ENCODE assay signal across 9 cellular contexts in genomic region chr1:100834779-100835645, GRCh38. TPM values are rescaled to one million over a fixed set of nuclear protein-coding genes. Genes with fewer than 3 reads are reported as not detected.
DNase-seq lines count a peak whose midpoint lies in the region; ATAC-seq, FAIRE-seq and TF ChIP-seq lines count a peak whose summit lies in the region.
"Had no signal": no experiment of that assay in that cellular context is flagged by ENCODE, and none has a peak within 500 bp of the region (broad histone marks: within the 10 kb centered on the region; RNA-seq: fewer than 3 reads in every experiment).

No MANE protein-coding gene starts in this region.

- FAIRE-seq in endothelial cell of umbilical vein (lab: Jason Lieb, UNC): no peak

- peak overlapping the region; percentile 95 for H3K27ac ChIP-seq in endothelial cell of umbilical vein (ENCODE audit: insufficient read depth, low read depth, low read length)
- H3K27ac ChIP-seq: SK-N-MC had no signal

- DNase-seq in DMS 273 (lab: John Stamatoyannopoulos, UW; ENCODE audit: unreplicated experiment) (peak; percentile 49), NAMALWA (ENCODE audit: low spot score) (peak; percentile 55), endothelial cell of umbilical vein (ENCODE audit: low read depth, low spot score) (peak; percentile 26), NCI-H2107 (lab: John Stamatoyannopoulos, UW) (no peak), middle frontal gyrus (ENCODE audit: extremely low spot score, low spot score) (no peak), hepatic stellate cell (ENCODE audit: low spot score) (no peak)

- TF ChIP-seq CTCF in endothelial cell of umbilical vein (IDR thresholded peaks at IDR 0.05; ENCODE audit: extremely low read depth in 1 of 2, insufficient read depth in 1 of 2, low read depth in 1 of 2, low read length in 2 of 2): peak in 1 of 2 donors; percentile 13

- dilution Hi-C loops in endothelial cell of umbilical vein (cut with MboI; ENCODE audit: extremely low pct_ligation_motif_present, low sequenced_read_pairs): no loop called here

- H3K4me2 ChIP-seq in endothelial cell of umbilical vein (ENCODE audit: insufficient read depth, low read length): peak overlapping the region; percentile 97

- ATAC-seq in GM19372 (IDR thresholded peaks at IDR 0.05; ENCODE audit: low read depth, unreplicated experiment) (peak; percentile 76), esophagus mucosa (no peak)

- TF ChIP-seq POLR2A in endothelial cell of umbilical vein (IDR thresholded peaks at IDR 0.05; ENCODE audit: low read depth, low read length): no peak

- no peaks in the 10 kb centered on the region for H3K9me1 ChIP-seq in endothelial cell of umbilical vein (replicated peaks; ENCODE audit: control insufficient read depth, extremely low read depth, insufficient read depth, low read length)

- no TSS peak for BruUV-seq in endothelial cell of umbilical vein (replicated peaks; lab: Mats Ljungman, UMichigan)

- H3K27me3 ChIP-seq in endothelial cell of umbilical vein (ENCODE audit: control insufficient read depth in 2 of 2, insufficient read depth in 2 of 2, low read length in 2 of 2): no peaks in the 10 kb centered on the region

- H3K4me1 ChIP-seq in endothelial cell of umbilical vein (ENCODE audit: control insufficient read depth, extremely low read depth, insufficient read depth, low read length): peaks cover 22% of the 10 kb centered on the region

- H4K20me1 ChIP-seq in endothelial cell of umbilical vein (replicated peaks; ENCODE audit: control insufficient read depth, extremely low read depth, insufficient read depth, low read length): no peaks in the 10 kb centered on the region

- H3K4me3 ChIP-seq in endothelial cell of umbilical vein (replicated peaks in 1 of 3; ENCODE audit: insufficient read depth in 1 of 3, low read depth in 1 of 3, low read length in 3 of 3): no peak overlapping the region
- H3K4me3 ChIP-seq: SK-N-MC had no signal

- CTCF ChIA-PET in endothelial cell of umbilical vein (lab: Charles Lee): interaction anchor here (0.8 to 1.9 kb wide), 5 partner anchors 12 to 371 kb away, joined by 3 to 7 read pairs (median 3); no protein-coding TSS in a partner anchor

- H3K9ac ChIP-seq in endothelial cell of umbilical vein (replicated peaks; ENCODE audit: extremely low read depth, insufficient read depth, low read length): peak overlapping the region; percentile 79

- H3K9me3 ChIP-seq in endothelial cell of umbilical vein (replicated peaks; ENCODE audit: control insufficient read depth, insufficient read depth, low read length): no peaks in the 10 kb centered on the region

- intact Hi-C loops in endothelial cell of umbilical vein (cut with micrococcal nuclease): loop anchor here (5.0 kb wide), 1 partner anchor 128 kb away; no protein-coding TSS in a partner anchor

- H3K36me3 ChIP-seq in endothelial cell of umbilical vein (ENCODE audit: control insufficient read depth in 2 of 2, extremely low read depth in 1 of 2, insufficient read depth in 2 of 2, low read length in 2 of 2): no peaks in the 10 kb centered on the region

- no peaks in the 10 kb centered on the region for H3K79me2 ChIP-seq in endothelial cell of umbilical vein (ENCODE audit: control insufficient read depth, insufficient read depth, low read length)

- H2AFZ ChIP-seq in endothelial cell of umbilical vein (ENCODE audit: low read depth, low read length): peak overlapping the region; percentile 63

- POLR2A ChIA-PET in endothelial cell of umbilical vein (lab: Charles Lee): no interaction called here

TF ChIP-seq in endothelial cell of umbilical vein, 7 proteins besides CTCF, POLR2A, EP300 and RAD21:
- TF ChIP-seq MYC (IDR thresholded peaks at IDR 0.05; ENCODE audit: low read depth, low read length) (no peak), GATA2 (IDR thresholded peaks at IDR 0.05; ENCODE audit: insufficient read depth, insufficient read length, low read depth, low read length) (no peak), MAX (IDR thresholded peaks at IDR 0.05; ENCODE audit: insufficient read depth, insufficient read length) (no peak), POLR2AphosphoS5 (IDR thresholded peaks at IDR 0.05; ENCODE audit: insufficient read depth, low read depth, low read length) (no peak), FOS (IDR thresholded peaks at IDR 0.05; ENCODE audit: borderline replicate concordance, insufficient read depth, low read length) (no peak), EZH2 (IDR thresholded peaks at IDR 0.05; ENCODE audit: borderline replicate concordance, low read depth, low read length, severe bottlenecking) (no peak), JUN (IDR thresholded peaks at IDR 0.05; ENCODE audit: borderline replicate concordance, insufficient read depth, insufficient read length, low read depth) (no peak)
TF ChIP-seq in endothelial cell of umbilical vein: peak in this region for 0.

RNA-seq across cellular contexts. Expression of gene EXTL2, which starts 59.6 kb away (rescaled TPM):
- total RNA-seq in endothelial cell of umbilical vein (29.2 and 30.7 TPM in 2 replicates), esophagus mucosa (2.3 TPM)
- 14.4 and 19.4 TPM in 2 replicates for polyA plus RNA-seq in endothelial cell of umbilical vein
- 16.4 and 19.2 TPM in 2 replicates for polyA plus RNA-seq in endothelial cell of umbilical vein (2011; cell fraction: cytosol; rRNA removed)
- polyA plus RNA-seq in endothelial cell of umbilical vein (2011; cell fraction: nucleus; rRNA removed): 40.5 and 50.8 TPM in 2 replicates
- 34.9 and 46.0 TPM in 2 replicates for polyA plus RNA-seq in endothelial cell of umbilical vein (2012)
- polyA minus RNA-seq in endothelial cell of umbilical vein: 17.4 and 18.8 TPM in 2 replicates
- 5.3 TPM for polyA minus RNA-seq in endothelial cell of umbilical vein (2011; cell fraction: cytosol; rRNA and poly(A)+ RNA removed)
- polyA minus RNA-seq in endothelial cell of umbilical vein (2011; cell fraction: nucleus; rRNA and poly(A)+ RNA removed): 28.3 and 41.5 TPM in 2 replicates

Comparison
In these comparisons a context has a peak if more than half of its experiments do, and no peak if none do; other contexts are left out.
1. DNase-seq: peak in DMS 273 (single experiment), NAMALWA (single experiment) and endothelial cell of umbilical vein (single experiment); none in NCI-H2107 (single experiment), middle frontal gyrus (single experiment) and hepatic stellate cell (single experiment).